In the genomic region with DNA sequence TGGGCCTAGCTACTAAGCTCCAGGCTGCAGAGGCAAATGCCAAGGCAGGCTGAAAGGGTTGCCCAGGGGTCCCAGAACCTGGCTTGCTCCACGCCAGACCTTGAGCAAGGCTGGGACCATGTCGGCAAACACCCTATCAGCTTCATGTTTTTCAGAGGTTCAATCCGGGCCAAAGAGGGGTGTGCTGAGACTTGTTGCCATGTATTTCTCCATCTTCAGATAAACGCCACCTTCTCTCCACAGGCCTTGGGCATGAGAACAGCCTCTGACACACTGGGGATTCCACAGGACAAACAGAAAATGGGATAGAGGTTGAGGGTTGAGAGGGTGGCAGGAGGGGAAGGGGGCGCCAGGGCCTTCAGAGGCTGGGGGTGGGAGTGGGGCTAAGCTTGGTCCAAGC, we compare ENCODE assay signal across 14 cellular contexts. TPM values are rescaled to one million over a fixed set of nuclear protein-coding genes. Genes with fewer than 3 reads are reported as not detected.
DNase-seq lines count a peak whose midpoint lies in the region; ATAC-seq, FAIRE-seq and TF ChIP-seq lines count a peak whose summit lies in the region.
"Had no signal": no experiment of that assay in that cellular context is flagged by ENCODE, and none has a peak within 500 bp of the region (broad histone marks: within the 10 kb centered on the region; RNA-seq: fewer than 3 reads in every experiment).

No MANE protein-coding gene starts in this region.

- H3K4me3 Mint-ChIP-seq in osteocyte (ENCODE audit: unreplicated experiment), result no peak overlapping the region
- H3K4me3 Mint-ChIP-seq: B cell; CD4-positive, alpha-beta T cell had no signal

- POLR2A ChIA-PET in H1 (lab: Charles Lee; ENCODE audit: partially characterized antibody), result interaction anchor here (1.7 to 2.5 kb wide), 2 partner anchors 19 to 21 kb away, joined by 6 to 11 read pairs; no protein-coding TSS in a partner anchor

- no peak for ATAC-seq in gastroesophageal sphincter

- peaks cover 8% of the 10 kb centered on the region for H3K9me3 Mint-ChIP-seq in osteocyte (ENCODE audit: unreplicated experiment)
- H3K9me3 Mint-ChIP-seq: CD4-positive, alpha-beta T cell had no signal

- peaks cover 1% of the 10 kb centered on the region; the same call in 1 of the 2 replicates for H3K23me2 ChIP-seq in H1 (ENCODE audit: low read depth, low read length)

- FAIRE-seq in H1 (lab: Jason Lieb, UNC), result no peak
- FAIRE-seq: A204.1, H54 had no signal

- H4K5ac ChIP-seq in H1 (ENCODE audit: insufficient read length, low read depth, low read length), result no peak overlapping the region

- peaks cover 10% of the 10 kb centered on the region for H3K27me3 ChIP-seq in colonic mucosa
- H3K27me3 ChIP-seq in H1 (replicated peaks in 1 of 4; ENCODE audit: control insufficient read depth in 3 of 4, extremely low read depth in 1 of 4, insufficient read depth in 3 of 4, low read length in 3 of 4), result no peaks in the 10 kb centered on the region
- H3K27me3 ChIP-seq in vagina, result no peaks in the 10 kb centered on the region
- H3K27me3 ChIP-seq in gastroesophageal sphincter, result no peaks in the 10 kb centered on the region
- H3K27me3 ChIP-seq in right atrium auricular region, result no peaks in the 10 kb centered on the region

- no peak overlapping the region for H2AFZ ChIP-seq in H1 (ENCODE audit: low read length)

- no peak overlapping the region; the same call in 1 of the 2 replicates for H4K8ac ChIP-seq in H1 (ENCODE audit: extremely low read depth, insufficient read depth, low read length)

- TF ChIP-seq POLR2A in H1 (IDR thresholded peaks at IDR 0.05; ENCODE audit: control extremely low read depth in 1 of 2, low read depth in 2 of 2, low read length in 2 of 2), result no peak
- TF ChIP-seq POLR2A in vagina (IDR thresholded peaks at IDR 0.05), result no peak
- no peak for TF ChIP-seq POLR2A in gastroesophageal sphincter (IDR thresholded peaks at IDR 0.05)

- H3K9ac ChIP-seq in colonic mucosa (ENCODE audit: low read depth in 2 of 2, low read length in 2 of 2), result no peak overlapping the region
- H3K9ac ChIP-seq in H1 (replicated peaks in 1 of 4; ENCODE audit: extremely low read depth in 1 of 4, low read depth in 3 of 4, low read length in 3 of 4), result no peak overlapping the region

- H3K4me3 ChIP-seq in colonic mucosa, result no peak overlapping the region
- H3K4me3 ChIP-seq in H1 (ENCODE audit: extremely low read depth in 1 of 4, insufficient read depth in 2 of 4, low read depth in 3 of 4, low read length in 4 of 4), result no peak overlapping the region
- H3K4me3 ChIP-seq in vagina, result no peak overlapping the region
- no peak overlapping the region for H3K4me3 ChIP-seq in gastroesophageal sphincter
- H3K4me3 ChIP-seq in right atrium auricular region, result no peak overlapping the region

- no peaks in the 10 kb centered on the region for H3K27me3 Mint-ChIP-seq in osteocyte (ENCODE audit: unreplicated experiment)
- H3K27me3 Mint-ChIP-seq: B cell; CD4-positive, alpha-beta T cell had no signal

- no peak overlapping the region for H2BK12ac ChIP-seq in H1 (ENCODE audit: low read depth, low read length)

- no peak overlapping the region for H3K56ac ChIP-seq in H1 (replicated peaks; ENCODE audit: insufficient read length, low read depth, low read length)

- no peak overlapping the region for H3K14ac ChIP-seq in H1 (ENCODE audit: insufficient read length)

- H3K9me3 ChIP-seq in colonic mucosa, result no peaks in the 10 kb centered on the region
- no peaks in the 10 kb centered on the region for H3K9me3 ChIP-seq in H1 (ENCODE audit: insufficient read depth in 2 of 2, low read depth in 1 of 2, low read length in 1 of 2)
- H3K9me3 ChIP-seq in vagina, result no peaks in the 10 kb centered on the region
- no peaks in the 10 kb centered on the region for H3K9me3 ChIP-seq in gastroesophageal sphincter
- H3K9me3 ChIP-seq in right atrium auricular region, result no peaks in the 10 kb centered on the region

- H3K27ac Mint-ChIP-seq in osteocyte (ENCODE audit: unreplicated experiment), result no peak overlapping the region
- H3K27ac Mint-ChIP-seq: B cell; CD4-positive, alpha-beta T cell had no signal

- peak overlapping the region; percentile 48; the same call in 1 of the 2 replicates for H3K18ac ChIP-seq in H1 (ENCODE audit: extremely low read depth, low read length)

- TF ChIP-seq CTCF in colonic mucosa (IDR thresholded peaks at IDR 0.05) (no peak), H1 (IDR thresholded peaks at IDR 0.05; ENCODE audit: control extremely low read depth in 1 of 3, insufficient read depth in 1 of 3, low read depth in 1 of 3, low read length in 3 of 3) (no peak), osteocyte (IDR thresholded peaks at IDR 0.05) (no peak), vagina (IDR thresholded peaks at IDR 0.05) (no peak), gastroesophageal sphincter (IDR thresholded peaks at IDR 0.05) (no peak), right atrium auricular region (IDR thresholded peaks at IDR 0.05) (no peak)

- no peaks in the 10 kb centered on the region for H3K4me1 ChIP-seq in colonic mucosa
- peaks cover 2 to 11% (median 6%) of the 10 kb centered on the region in 4 experiments; a peak in 6 of 7 replicates for H3K4me1 ChIP-seq in H1 (replicated peaks in 1 of 4; ENCODE audit: control insufficient read depth in 3 of 4, insufficient read depth in 4 of 4, low read length in 3 of 4)
- H3K4me1 ChIP-seq in vagina, result peaks cover 10% of the 10 kb centered on the region
- peaks cover 0 to 12% (median 0%) of the 10 kb centered on the region in 3 donors for H3K4me1 ChIP-seq in gastroesophageal sphincter
- peaks cover 0 to 6% of the 10 kb centered on the region in 2 donors for H3K4me1 ChIP-seq in right atrium auricular region

- H3K4me2 ChIP-seq in H1 (ENCODE audit: insufficient read depth in 1 of 2, low read depth in 2 of 2, low read length in 2 of 2), result no peak overlapping the region

- H3K79me1 ChIP-seq in H1 (ENCODE audit: low read depth, low read length), result no peaks in the 10 kb centered on the region

- peaks cover 8% of the 10 kb centered on the region for H3K4me1 Mint-ChIP-seq in osteocyte (ENCODE audit: unreplicated experiment)
- H3K4me1 Mint-ChIP-seq: B cell had no signal

- H4K20me1 ChIP-seq in H1 (replicated peaks in 1 of 2; ENCODE audit: control insufficient read depth in 1 of 2, insufficient read depth in 2 of 2, low read length in 2 of 2), result no peaks in the 10 kb centered on the region

- no peak overlapping the region for H2AK5ac ChIP-seq in H1 (ENCODE audit: low read depth, low read length)

- H3K36me3 ChIP-seq in colonic mucosa (no peaks in the 10 kb centered on the region), H1 (ENCODE audit: control insufficient read depth in 2 of 4, insufficient read depth in 4 of 4, low read length in 3 of 4) (peaks cover 0 to 9% (median 2%) of the 10 kb centered on the region in 4 experiments; a peak in 3 of 8 replicates), vagina (no peaks in the 10 kb centered on the region), gastroesophageal sphincter (peaks cover 0 to 6% of the 10 kb centered on the region in 2 donors), right atrium auricular region (no peaks in the 10 kb centered on the region)

- H3K27ac ChIP-seq in colonic mucosa (no peak overlapping the region), H1 (ENCODE audit: low read depth, low read length) (no peak overlapping the region), vagina (no peak overlapping the region), gastroesophageal sphincter (no peak overlapping the region), right atrium auricular region (no peak overlapping the region)

- H3K23ac ChIP-seq in H1 (ENCODE audit: insufficient read length), result no peak overlapping the region

- no peak for TF ChIP-seq RAD21 in H1 (IDR thresholded peaks at IDR 0.05 in 1 of 2, conservative IDR thresholded peaks at IDR 0.05 in 1 of 2; ENCODE audit: low read depth in 2 of 2, low read length in 2 of 2)

- TF ChIP-seq EP300 in H1 (IDR thresholded peaks at IDR 0.05; ENCODE audit: borderline replicate concordance in 1 of 2, low read depth in 2 of 2, low read length in 2 of 2) (no peak), gastroesophageal sphincter (IDR thresholded peaks at IDR 0.05) (no peak)

- intact Hi-C loops in colonic mucosa (cut with DNase I), result no loop called here
- intact Hi-C loops in vagina (cut with DNase I), result no loop called here

- 93% methylated on average over 3 of the region's 5 CpGs; no CpG with 5 or more reads in 1 of the 2 experiments for WGBS in H1 (ENCODE audit: extremely low coverage in 1 of 2, insufficient coverage in 1 of 2, insufficient read length in 1 of 2, insufficient replicate concordance in 2 of 2, low coverage in 1 of 2, low lambda C conversion rate in 2 of 2, missing lambda C conversion rate in 1 of 2), 2 experiments
- WGBS in gastroesophageal sphincter (ENCODE audit: low coverage in 1 of 2), 2 donors, result 77% methylated on average over 4 of the region's 5 CpGs; no CpG with 5 or more reads in 1 of the 2 donors

- H4K91ac ChIP-seq in H1 (replicated peaks; ENCODE audit: insufficient read length, low read length), result no peak overlapping the region

- H3K36me3 Mint-ChIP-seq in osteocyte (ENCODE audit: unreplicated experiment), result peaks cover 3% of the 10 kb centered on the region

- H3K79me2 ChIP-seq in H1 (ENCODE audit: control insufficient read depth in 1 of 2, insufficient read depth in 2 of 2, low read length in 2 of 2), result no peaks in the 10 kb centered on the region

- CTCF ChIA-PET in H1 (lab: Charles Lee; ENCODE audit: partially characterized antibody), result interaction anchor here (0.6 to 2.4 kb wide), 6 partner anchors 16 to 65 kb away, joined by 3 to 5 read pairs (median 4); no protein-coding TSS in a partner anchor

- no peak overlapping the region for H2BK5ac ChIP-seq in H1 (ENCODE audit: low read depth, low read length)

- H2BK15ac ChIP-seq in H1 (ENCODE audit: low read length), result no peak overlapping the region

- H2BK120ac ChIP-seq in H1 (replicated peaks; ENCODE audit: low read depth, low read length), result no peak overlapping the region

- H3K4ac ChIP-seq in H1 (replicated peaks; ENCODE audit: insufficient read length, low read depth, low read length), result no peak overlapping the region

- DNase-seq in colonic mucosa, result peak; percentile 14
- DNase-seq in H1 (ENCODE audit: low read depth in 1 of 2, low spot score in 2 of 2), result no peak
- peak; percentile 21 for DNase-seq in osteocyte (ENCODE audit: extremely low spot score, unreplicated experiment)
- DNase-seq in vagina (ENCODE audit: extremely low spot score in 2 of 2), result peak; percentile 47 to 67
- DNase-seq in NCI-H2196 (lab: John Stamatoyannopoulos, UW; ENCODE audit: unreplicated experiment), result no peak
- DNase-seq in right atrium auricular region (ENCODE audit: low spot score), result no peak
- DNase-seq: C1 segment of cervical spinal cord; Calu3; CD4-positive, alpha-beta T cell; DMS 273 treated with DMSO at 0.1 percent for 48 hours had no signal

- H2BK20ac ChIP-seq in H1 (ENCODE audit: low read length), result no peak overlapping the region

RNA-seq across cellular contexts. Expression of gene PJA1, which starts 8.6 kb away (rescaled TPM):
- total RNA-seq in colonic mucosa (1 to 10 TPM; 9.3 to 9.8 TPM), osteocyte (27.8 and 29.7 TPM in 2 replicates), vagina (13.0 TPM), gastroesophageal sphincter (10 to 100 TPM; 23.3 to 27.0 (median 24.8) TPM), right atrium auricular region (10 to 100 TPM; 11.7 to 18.8 TPM)
- total RNA-seq in H1 (2021; fragmentation: NEBNext Ultra II Directional; extraction: Animal tissue kit (Norgen Biotek cat#: 25700)), result 34.9 and 37.0 TPM in 2 replicates
- polyA plus RNA-seq in H1 (2011; rRNA removed), result 25.7 and 26.8 TPM in 2 replicates
- 33.0 TPM for polyA plus RNA-seq in H1 (2011; cell fraction: cytosol; rRNA removed)
- 28.4 TPM for polyA plus RNA-seq in H1 (2011; cell fraction: nucleus; rRNA removed)
- polyA plus RNA-seq in H1 (2012, experiment 1 of 2), result 39.6 to 41.5 TPM (median 40.5 TPM) in 4 replicates
- polyA plus RNA-seq in H1 (2012, experiment 2 of 2), result 18.2 TPM
- 39.3 TPM for polyA plus RNA-seq in H1 (2013, experiment 1 of 2)
- polyA plus RNA-seq in H1 (2013, experiment 2 of 2), result 40.0 TPM
- 34.9 and 41.8 TPM in 2 replicates for polyA minus RNA-seq in H1 (2011; rRNA and poly(A)+ RNA removed)
- 12.9 TPM for polyA minus RNA-seq in H1 (2011; cell fraction: cytosol; rRNA and poly(A)+ RNA removed)
- polyA minus RNA-seq in H1 (2011; cell fraction: nucleus; rRNA and poly(A)+ RNA removed), result 9.8 TPM

Comparison
In these comparisons a context has a peak if more than half of its experiments do, and no peak if none do; other contexts are left out.
1. DNase-seq: peak in colonic mucosa (single experiment), osteocyte (single experiment) and vagina (2 of 2); none in H1 (0 of 2), NCI-H2196 (single experiment) and right atrium auricular region (single experiment).